ENCODE assay signal across 18 cellular contexts in genomic region chr3:47412453-47412756, GRCh38. TPM values are rescaled to one million over a fixed set of nuclear protein-coding genes. Genes with fewer than 3 reads are reported as not detected.
DNase-seq lines count a peak whose midpoint lies in the region; ATAC-seq and TF ChIP-seq lines count a peak whose summit lies in the region.
"Had no signal": no experiment of that assay in that cellular context is flagged by ENCODE, and none has a peak within 500 bp of the region (broad histone marks: within the 10 kb centered on the region; RNA-seq: fewer than 3 reads in every experiment).

No MANE protein-coding gene starts in this region.

- POLR2A ChIA-PET in RWPE1 (lab: Yijun Ruan, JAX; ENCODE audit: low non-redundant PET) = no interaction called here

- peaks cover 37% of the 10 kb centered on the region for H3K36me3 ChIP-seq in H7 (replicated peaks; ENCODE audit: control insufficient read depth, insufficient read depth, low read length)

- no peak overlapping the region for H3K4me3 ChIP-seq in H7 (ENCODE audit: insufficient read depth, low read depth, low read length)
- H3K4me3 ChIP-seq in dorsolateral prefrontal cortex = no peak overlapping the region
- H3K4me3 ChIP-seq: MG63 had no signal

- peak overlapping the region; percentile 52 for H3K27ac ChIP-seq in RWPE1
- peak overlapping the region in 56 of 59 donors; percentile 23 to 96 (median 89) for H3K27ac ChIP-seq in dorsolateral prefrontal cortex
- peak overlapping the region; percentile 74 for H3K27ac ChIP-seq in substantia nigra (ENCODE audit: low read depth, low read length, poor library complexity, severe bottlenecking)

- CTCF ChIA-PET in RWPE1 (lab: Yijun Ruan, JAX) = interaction anchor here (0.7 kb wide), 1 partner anchor 8 kb away, joined by 3 read pairs; no protein-coding TSS in a partner anchor

- H3K27me3 Mint-ChIP-seq in stimulated activated naive CD8-positive, alpha-beta T cell treated with anti-CD3 and anti-CD28 coated beads, Interleukin-15, amount 100 ng/mL, for 72 hours = no peaks in the 10 kb centered on the region
- H3K27me3 Mint-ChIP-seq: CD4-positive, alpha-beta memory T cell had no signal

- TF ChIP-seq CTCF in RWPE1 (conservative IDR thresholded peaks at IDR 0.05; ENCODE audit: low read depth) = no peak
- no peak for TF ChIP-seq CTCF in dorsolateral prefrontal cortex (IDR thresholded peaks at IDR 0.05 in 54 of 56, conservative IDR thresholded peaks at IDR 0.05 in 2 of 56; ENCODE audit: low read depth in 1 of 56, partially characterized antibody in 56 of 56)

- H3K4me1 Mint-ChIP-seq in stimulated activated naive CD8-positive, alpha-beta T cell treated with anti-CD3 and anti-CD28 coated beads, Interleukin-15, amount 100 ng/mL, for 72 hours = peaks cover 11% of the 10 kb centered on the region

- DNase-seq in H7 (peak; percentile 47), RWPE1 (ENCODE audit: low spot score) (no peak), dorsolateral prefrontal cortex (no peak), substantia nigra (lab: John Stamatoyannopoulos, UW) (no peak)
- DNase-seq in stimulated activated naive CD8-positive, alpha-beta T cell treated with anti-CD3 and anti-CD28 coated beads, Interleukin-15, amount 100 ng/mL, for 72 hours = no peak
- DNase-seq: C1 segment of cervical spinal cord; CD4-positive, alpha-beta memory T cell; COR-L47; KG1; MG63; NCI-H1694; NCI-H2029 treated with DMSO at 0.1 percent for 48 hours; NCI-H446 treated with DMSO at 0.1 percent for 48 hours; NCI-H526 treated with DMSO at 0.1 percent for 48 hours; SK-N-SH; SW 1271 had no signal

- intact Hi-C loops in dorsolateral prefrontal cortex (cut with DNase I) = no loop called here

- no peak overlapping the region for H3K4me3 Mint-ChIP-seq in stimulated activated naive CD8-positive, alpha-beta T cell treated with anti-CD3 and anti-CD28 coated beads, Interleukin-15, amount 100 ng/mL, for 72 hours
- H3K4me3 Mint-ChIP-seq: CD4-positive, alpha-beta memory T cell had no signal

- ATAC-seq in GM21825 (IDR thresholded peaks at IDR 0.05; ENCODE audit: unreplicated experiment) (no peak), HG03196 (IDR thresholded peaks at IDR 0.05; ENCODE audit: unreplicated experiment) (no peak)
- no peak for ATAC-seq in stimulated activated naive CD8-positive, alpha-beta T cell treated with anti-CD3 and anti-CD28 coated beads, Interleukin-15, amount 100 ng/mL, for 72 hours

- no peak overlapping the region for H3K27ac Mint-ChIP-seq in stimulated activated naive CD8-positive, alpha-beta T cell treated with anti-CD3 and anti-CD28 coated beads, Interleukin-15, amount 100 ng/mL, for 72 hours

- no peaks in the 10 kb centered on the region for H3K9me3 Mint-ChIP-seq in stimulated activated naive CD8-positive, alpha-beta T cell treated with anti-CD3 and anti-CD28 coated beads, Interleukin-15, amount 100 ng/mL, for 72 hours
- H3K9me3 Mint-ChIP-seq: CD4-positive, alpha-beta memory T cell had no signal

- H3K27me3 ChIP-seq in H7 (ENCODE audit: control insufficient read depth, insufficient read depth, low read length) (no peaks in the 10 kb centered on the region), dorsolateral prefrontal cortex (no peaks in the 10 kb centered on the region)
- H3K27me3 ChIP-seq: MG63 had no signal

RNA-seq across cellular contexts. Expression of gene PTPN23, which starts 31.6 kb away (rescaled TPM):
- 18.7 and 21.7 TPM in 2 replicates for total RNA-seq in H7 (2014; rRNA removed; shearing (Covaris generic))
- total RNA-seq in dorsolateral prefrontal cortex = 10 to 100 TPM; 40.8 to 75.9 (median 53.6) TPM
